In genomic region chr17:39635614-39636176, GRCh38 we compare ENCODE assay signal across 1 cellular context.
TF ChIP-seq lines count a peak whose summit lies in the region.

No MANE protein-coding gene starts in this region.

TF ChIP-seq in K562, 482 proteins besides CTCF, POLR2A, EP300 and RAD21:
- TF ChIP-seq RBBP5 (IDR thresholded peaks at IDR 0.05; ENCODE audit: borderline replicate concordance, insufficient read depth, low read length, poor library complexity, severe bottlenecking) (peak; percentile 14), NFXL1 (CRISPR knock-in tag; IDR thresholded peaks at IDR 0.05) (no peak), ZNF436 (CRISPR knock-in tag; IDR thresholded peaks at IDR 0.05) (no peak)
